In the genomic region with DNA sequence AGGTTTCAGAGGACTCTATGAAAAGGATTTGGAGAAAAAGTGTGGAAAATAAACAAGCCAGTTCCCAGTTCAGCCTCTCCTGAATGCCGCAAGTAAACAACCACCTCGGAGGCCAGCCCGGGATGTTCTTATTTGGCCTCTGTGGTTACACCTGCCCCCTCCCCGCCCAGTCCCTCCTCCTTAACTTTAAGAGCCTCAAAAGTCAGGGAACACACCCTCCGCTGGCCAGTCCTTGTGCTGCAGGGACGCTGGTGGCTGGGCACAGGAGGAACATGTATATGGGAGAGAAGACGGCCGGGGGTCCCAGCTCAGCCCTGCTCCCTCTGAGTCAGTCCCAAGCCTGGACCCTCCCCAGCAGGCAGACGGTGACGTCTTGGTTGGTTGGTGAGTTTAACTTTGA, we compare ENCODE assay signal across 11 cellular contexts. TPM values are rescaled to one million over a fixed set of nuclear protein-coding genes. Genes with fewer than 3 reads are reported as not detected.
A peak's percentile ranks its signal among the peaks of the same experiment; 100 is the strongest.
DNase-seq lines count a peak whose midpoint lies in the region; ATAC-seq and TF ChIP-seq lines count a peak whose summit lies in the region.
"Had no signal": no experiment of that assay in that cellular context is flagged by ENCODE, and none has a peak within 500 bp of the region (broad histone marks: within the 10 kb centered on the region; RNA-seq: fewer than 3 reads in every experiment).

No MANE protein-coding gene starts in this region.

- H3K4me3 ChIP-seq in cardiac muscle cell, result no peak overlapping the region
- no peak overlapping the region for H3K4me3 ChIP-seq in body of pancreas
- H3K4me3 ChIP-seq in upper lobe of right lung, result no peak overlapping the region

- H3K27ac ChIP-seq in cardiac muscle cell (no peak overlapping the region), body of pancreas (peak overlapping the region in 3 of 4 donors; percentile 47 to 58 (median 49)), layer of hippocampus (ENCODE audit: low read depth, low read length) (peak overlapping the region; percentile 91), upper lobe of right lung (no peak overlapping the region)

- H3K36me3 ChIP-seq in cardiac muscle cell (no peaks in the 10 kb centered on the region), body of pancreas (replicated peaks in 1 of 2; ENCODE audit: insufficient read depth in 1 of 2, low read depth in 2 of 2) (no peaks in the 10 kb centered on the region), upper lobe of right lung (no peaks in the 10 kb centered on the region)

- H3K4me1 ChIP-seq in cardiac muscle cell (ENCODE audit: low read depth) (peaks cover 18% of the 10 kb centered on the region), body of pancreas (peaks cover 71% of the 10 kb centered on the region), upper lobe of right lung (peaks cover 11% of the 10 kb centered on the region)

- peak; percentile 16 for TF ChIP-seq CTCF in cardiac muscle cell (IDR thresholded peaks at IDR 0.05; ENCODE audit: low read depth, low read length)
- peak in 4 of 7 experiments; percentile 9 to 29 (median 18) for TF ChIP-seq CTCF in body of pancreas (IDR thresholded peaks at IDR 0.05)
- TF ChIP-seq CTCF in upper lobe of right lung (IDR thresholded peaks at IDR 0.05), result no peak

- intact Hi-C loops in cardiac septum (cut with DNase I), result no loop called here
- intact Hi-C loops in body of pancreas (cut with DNase I), result no loop called here
- intact Hi-C loops in upper lobe of right lung (cut with DNase I), result no loop called here

- DNase-seq in cardiac muscle cell (ENCODE audit: low read depth in 1 of 2, low spot score in 1 of 2), result peak in 1 of 2 donors; percentile 43
- no peak for DNase-seq in cardiac septum (ENCODE audit: low spot score)
- peak in 2 of 4 donors; percentile 40 to 45 for DNase-seq in body of pancreas
- DNase-seq in upper lobe of right lung, result peak; percentile 66
- no peak for DNase-seq in activated CD8-positive, alpha-beta memory T cell treated with anti-CD3 and anti-CD28 coated beads, Interleukin-2, amount 50 U/mL, for 48 hours
- DNase-seq: CD4-positive, CD25-positive, alpha-beta regulatory T cell; NCI-H524 had no signal

- no peak for ATAC-seq in body of pancreas
- peak; percentile 71 for ATAC-seq in upper lobe of right lung
- ATAC-seq in HG03159 (IDR thresholded peaks at IDR 0.05; ENCODE audit: unreplicated experiment), result no peak
- no peak for ATAC-seq in GM18858 (IDR thresholded peaks at IDR 0.05; ENCODE audit: unreplicated experiment)
- ATAC-seq: left lobe of liver had no signal

- WGBS in body of pancreas, 2 donors, result 40 to 47% methylated on average over 10 of the region's 10 CpGs

- H3K9me3 ChIP-seq in cardiac muscle cell (ENCODE audit: low read depth), result no peaks in the 10 kb centered on the region
- no peaks in the 10 kb centered on the region for H3K9me3 ChIP-seq in body of pancreas
- H3K9me3 ChIP-seq in upper lobe of right lung, result no peaks in the 10 kb centered on the region

- no peaks in the 10 kb centered on the region for H3K27me3 ChIP-seq in cardiac muscle cell
- H3K27me3 ChIP-seq in body of pancreas, result no peaks in the 10 kb centered on the region
- H3K27me3 ChIP-seq in layer of hippocampus (ENCODE audit: control insufficient read depth, insufficient read depth, low read length), result no peaks in the 10 kb centered on the region
- no peaks in the 10 kb centered on the region for H3K27me3 ChIP-seq in upper lobe of right lung

- no peak for TF ChIP-seq POLR2A in body of pancreas (IDR thresholded peaks at IDR 0.05)

RNA-seq across cellular contexts. Expression of gene CHST3, which starts 6.1 kb away (rescaled TPM):
- total RNA-seq in cardiac muscle cell (15.4 and 22.5 TPM in 2 replicates), cardiac septum (24.4 TPM), body of pancreas (10 to 100 TPM in 1 of 2 donors, 1 to 10 TPM in 1; 8.6 to 19.4 TPM), upper lobe of right lung (15.6 TPM)
- 1.9 and 4.8 TPM in 2 replicates for polyA plus RNA-seq in cardiac muscle cell
- total RNA-seq: CD4-positive, CD25-positive, alpha-beta regulatory T cell had no signal
- polyA plus RNA-seq: CD4-positive, CD25-positive, alpha-beta regulatory T cell had no signal

Comparison
In these comparisons a context has a peak if more than half of its experiments do, and no peak if none do; other contexts are left out.
1. H3K27ac ChIP-seq: peak in body of pancreas (3 of 4) and layer of hippocampus (single experiment); none in cardiac muscle cell (single experiment) and upper lobe of right lung (single experiment).